Comparison of ENCODE assay signal across 35 cellular contexts in the genomic region with DNA sequence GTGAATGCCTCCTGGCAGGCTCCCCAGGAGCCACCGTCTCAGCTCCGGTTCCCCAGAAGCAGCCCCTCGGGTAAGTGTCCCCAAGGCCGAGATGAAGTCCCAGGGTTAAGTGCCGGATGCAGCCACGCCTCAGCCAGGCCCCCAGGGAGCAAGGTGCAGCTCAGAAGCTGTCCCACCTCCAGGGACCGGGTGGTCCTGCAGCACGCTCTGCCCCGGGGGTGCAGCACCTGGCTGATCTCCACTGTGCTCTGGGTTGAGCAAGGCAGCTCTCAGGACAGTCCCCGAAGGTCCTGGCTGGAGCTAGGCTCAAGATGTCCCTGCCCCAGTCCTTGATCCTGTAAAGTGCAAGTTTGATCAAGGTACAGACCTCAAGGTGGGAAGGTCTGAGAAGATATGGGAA. TPM values are rescaled to one million over a fixed set of nuclear protein-coding genes. Genes with fewer than 3 reads are reported as not detected.
"Had no signal": no experiment of that assay in that cellular context is flagged by ENCODE, and none has a peak within 500 bp of the region (broad histone marks: within the 10 kb centered on the region; RNA-seq: fewer than 3 reads in every experiment).

No MANE protein-coding gene starts in this region.

- FAIRE-seq: astrocyte, TTC549 had no signal

- H3K4me1 Mint-ChIP-seq: activated B cell treated with CpG ODN at 0.5 μM for 24 hours; activated CD4-positive, alpha-beta T cell treated with anti-CD3 and anti-CD28 coated beads, Interleukin-2, amount 10 ng/mL, durations not matched to agents 24 days and 14 days; activated T-helper 17 cell treated with anti-CD3 and anti-CD28 coated beads, Interleukin-2, amount 50 U/mL, for 72 hours had no signal

- H3K4me3 ChIP-seq: adrenal gland, body of pancreas, breast epithelium had no signal

- H3K36me3 ChIP-seq: adrenal gland, brain microvascular endothelial cell, breast epithelium had no signal

- H3K4me3 Mint-ChIP-seq: activated B cell treated with CpG ODN at 0.5 μM for 24 hours; activated CD4-positive, alpha-beta memory T cell treated with anti-CD3 and anti-CD28 coated beads for 36 hours; activated CD4-positive, alpha-beta T cell treated with anti-CD3 and anti-CD28 coated beads, Interleukin-2, amount 10 ng/mL, durations not matched to agents 24 days and 14 days; activated CD8-positive, alpha-beta T cell treated with anti-CD3 and anti-CD28 coated beads for 36 hours; activated naive CD4-positive, alpha-beta T cell treated with anti-CD3 and anti-CD28 coated beads for 36 hours; activated naive CD8-positive, alpha-beta T cell treated with anti-CD3 and anti-CD28 coated beads for 36 hours; activated T-cell treated with anti-CD3 and anti-CD28 coated beads, Interleukin-2, amount 50 U/mL, for 4 hours; activated T-cell treated with anti-CD3 and anti-CD28 coated beads, Interleukin-2, amount 50 U/mL, for 72 hours; activated T-helper 1 cell treated with anti-CD3 and anti-CD28 coated beads, Interleukin-12 subunit alpha, Interleukin-12 subunit beta, Interleukin-2, Interleukin-4 antibody, amounts not matched to agents 30 ng/mL and 10 ng/mL and 1 ng/mL, durations not matched to agents 14 hours and 24 hours and 36 hours; activated T-helper 17 cell treated with anti-CD3 and anti-CD28 coated beads, Interleukin-2, amount 50 U/mL, for 72 hours; T-helper 1 cell treated with Interleukin-12 subunit alpha and Interleukin-12 subunit beta and Interleukin-4 antibody, amounts not matched to agents 30 μg/mL and 1 μg/mL, for 36 hours had no signal

- H3K27me3 Mint-ChIP-seq: activated naive CD8-positive, alpha-beta T cell treated with anti-CD3 and anti-CD28 coated beads for 36 hours; activated T-helper 17 cell treated with anti-CD3 and anti-CD28 coated beads, Interleukin-2, amount 50 U/mL, for 72 hours had no signal

- H3K27me3 ChIP-seq: body of pancreas had no signal

- H3K27ac ChIP-seq: adrenal gland, body of pancreas, brain microvascular endothelial cell, breast epithelium, VCaP had no signal

- DNase-seq: activated B cell treated with CpG ODN at 0.5 μM for 24 hours; activated CD4-positive, alpha-beta memory T cell treated with anti-CD3 and anti-CD28 coated beads for 36 hours; activated CD4-positive, alpha-beta T cell treated with anti-CD3 and anti-CD28 coated beads for 4 hours; activated CD4-positive, alpha-beta T cell treated with anti-CD3 and anti-CD28 coated beads, Interleukin-2, amount 10 ng/mL, durations not matched to agents 24 days and 14 days; activated CD4-positive, alpha-beta T cell treated with anti-CD3 and anti-CD28 coated beads, Interleukin-2, amount 50 U/mL, for 1 hour; activated CD4-positive, alpha-beta T cell treated with anti-CD3 and anti-CD28 coated beads, Interleukin-2, amount 50 U/mL, for 4 hours; activated CD4-positive, CD25-positive, alpha-beta regulatory T cell treated with anti-CD3 and anti-CD28 coated beads, Interleukin-2, amount 50 U/mL, for 72 hours; activated CD8-positive, alpha-beta memory T cell treated with anti-CD3 and anti-CD28 coated beads, Interleukin-2, amount 50 U/mL, for 4 hours; activated CD8-positive, alpha-beta T cell treated with anti-CD3 and anti-CD28 coated beads for 36 hours; activated effector memory CD4-positive, alpha-beta T cell treated with anti-CD3 and anti-CD28 coated beads, Interleukin-2, amount 50 U/mL, for 16 hours; activated gamma-delta T cell treated with Interleukin-2 at 50 U/mL for 16 hours; activated naive CD4-positive, alpha-beta T cell; activated naive CD4-positive, alpha-beta T cell treated with anti-CD3 and anti-CD28 coated beads for 36 hours; activated naive CD4-positive, alpha-beta T cell treated with anti-CD3 and anti-CD28 coated beads, Interleukin-2, amount 50 U/mL, for 16 hours; activated naive CD8-positive, alpha-beta T cell treated with anti-CD3 and anti-CD28 coated beads for 36 hours; activated T-cell treated with anti-CD3 and anti-CD28 coated beads for 4 hours; activated T-cell treated with anti-CD3 and anti-CD28 coated beads, Interleukin-2, amount 50 U/mL, for 1 hour; activated T-cell treated with anti-CD3 and anti-CD28 coated beads, Interleukin-2, amount 50 U/mL, for 4 hours; activated T-cell treated with anti-CD3 and anti-CD28 coated beads, Interleukin-2, amount 50 U/mL, for 72 hours; adrenal gland; amniotic stem cell; body of pancreas; brain microvascular endothelial cell; central memory CD4-positive, alpha-beta T cell; T-helper 1 cell had no signal

- H3K9me3 Mint-ChIP-seq: activated B cell treated with CpG ODN at 0.5 μM for 24 hours; activated CD4-positive, alpha-beta memory T cell treated with anti-CD3 and anti-CD28 coated beads for 36 hours; activated CD4-positive, alpha-beta T cell treated with anti-CD3 and anti-CD28 coated beads, Interleukin-2, amount 10 ng/mL, durations not matched to agents 24 days and 14 days; activated CD8-positive, alpha-beta T cell treated with anti-CD3 and anti-CD28 coated beads for 36 hours; activated naive CD4-positive, alpha-beta T cell treated with anti-CD3 and anti-CD28 coated beads for 36 hours; activated naive CD4-positive, alpha-beta T cell treated with anti-CD3 and anti-CD28 coated beads, Interleukin-2, amount 50 U/mL, for 72 hours; activated naive CD8-positive, alpha-beta T cell treated with anti-CD3 and anti-CD28 coated beads for 36 hours; activated T-cell treated with anti-CD3 and anti-CD28 coated beads, Interleukin-2, amount 50 U/mL, for 4 hours; activated T-cell treated with anti-CD3 and anti-CD28 coated beads, Interleukin-2, amount 50 U/mL, for 72 hours; activated T-helper 1 cell treated with anti-CD3 and anti-CD28 coated beads, Interleukin-12 subunit alpha, Interleukin-12 subunit beta, Interleukin-2, Interleukin-4 antibody, amounts not matched to agents 30 ng/mL and 10 ng/mL and 1 ng/mL, durations not matched to agents 14 hours and 24 hours and 36 hours; activated T-helper 17 cell treated with anti-CD3 and anti-CD28 coated beads, Interleukin-2, amount 50 U/mL, for 72 hours; T-helper 1 cell treated with Interleukin-12 subunit alpha and Interleukin-12 subunit beta and Interleukin-4 antibody, amounts not matched to agents 30 μg/mL and 1 μg/mL, for 36 hours had no signal

- H3K9me3 ChIP-seq: adrenal gland, body of pancreas, breast epithelium had no signal

- ATAC-seq: activated CD8-positive, alpha-beta T cell treated with anti-CD3 and anti-CD28 coated beads for 36 hours; activated naive CD4-positive, alpha-beta T cell treated with anti-CD3 and anti-CD28 coated beads, Interleukin-2, amount 50 U/mL, for 72 hours; activated T-cell treated with anti-CD3 and anti-CD28 coated beads, Interleukin-2, amount 50 U/mL, for 4 hours; activated T-cell treated with anti-CD3 and anti-CD28 coated beads, Interleukin-2, amount 50 U/mL, for 72 hours; activated T-helper 17 cell treated with anti-CD3 and anti-CD28 coated beads, Interleukin-2, amount 50 U/mL, for 72 hours; body of pancreas had no signal

- H3K36me3 Mint-ChIP-seq: activated CD4-positive, alpha-beta memory T cell treated with anti-CD3 and anti-CD28 coated beads for 36 hours; activated naive CD4-positive, alpha-beta T cell treated with anti-CD3 and anti-CD28 coated beads, Interleukin-2, amount 50 U/mL, for 72 hours; activated naive CD8-positive, alpha-beta T cell treated with anti-CD3 and anti-CD28 coated beads for 36 hours had no signal

- H3K4me1 ChIP-seq: adrenal gland, breast epithelium had no signal

- H3K27ac Mint-ChIP-seq: activated B cell treated with CpG ODN at 0.5 μM for 24 hours; activated CD4-positive, alpha-beta memory T cell treated with anti-CD3 and anti-CD28 coated beads for 36 hours; activated CD4-positive, alpha-beta T cell treated with anti-CD3 and anti-CD28 coated beads, Interleukin-2, amount 10 ng/mL, durations not matched to agents 24 days and 14 days; activated CD8-positive, alpha-beta T cell treated with anti-CD3 and anti-CD28 coated beads for 36 hours; activated naive CD4-positive, alpha-beta T cell treated with anti-CD3 and anti-CD28 coated beads for 36 hours; activated naive CD4-positive, alpha-beta T cell treated with anti-CD3 and anti-CD28 coated beads, Interleukin-2, amount 50 U/mL, for 72 hours; activated naive CD8-positive, alpha-beta T cell treated with anti-CD3 and anti-CD28 coated beads for 36 hours; activated T-cell treated with anti-CD3 and anti-CD28 coated beads, Interleukin-2, amount 50 U/mL, for 72 hours; activated T-helper 1 cell treated with anti-CD3 and anti-CD28 coated beads, Interleukin-12 subunit alpha, Interleukin-12 subunit beta, Interleukin-2, Interleukin-4 antibody, amounts not matched to agents 30 ng/mL and 10 ng/mL and 1 ng/mL, durations not matched to agents 14 hours and 24 hours and 36 hours; activated T-helper 17 cell treated with anti-CD3 and anti-CD28 coated beads, Interleukin-2, amount 50 U/mL, for 72 hours; T-helper 1 cell treated with Interleukin-12 subunit alpha and Interleukin-12 subunit beta and Interleukin-4 antibody, amounts not matched to agents 30 μg/mL and 1 μg/mL, for 36 hours had no signal

RNA-seq across cellular contexts. Expression of a gene that starts 15.1 kb away (rescaled TPM):
- total RNA-seq: activated B cell treated with CpG ODN at 0.5 μM for 24 hours; activated CD4-positive, alpha-beta memory T cell treated with anti-CD3 and anti-CD28 coated beads for 36 hours; activated CD4-positive, alpha-beta T cell treated with anti-CD3 and anti-CD28 coated beads, Interleukin-2, amount 10 ng/mL, durations not matched to agents 24 days and 14 days; activated CD8-positive, alpha-beta memory T cell treated with anti-CD3 and anti-CD28 coated beads for 36 hours; activated CD8-positive, alpha-beta T cell treated with anti-CD3 and anti-CD28 coated beads for 36 hours; activated naive CD4-positive, alpha-beta T cell treated with anti-CD3 and anti-CD28 coated beads for 36 hours; activated naive CD4-positive, alpha-beta T cell treated with anti-CD3 and anti-CD28 coated beads, Interleukin-2, amount 50 U/mL, for 72 hours; activated naive CD8-positive, alpha-beta T cell treated with anti-CD3 and anti-CD28 coated beads for 36 hours; activated T-cell treated with anti-CD3 and anti-CD28 coated beads, Interleukin-2, amount 50 U/mL, for 72 hours; activated T-helper 1 cell treated with anti-CD3 and anti-CD28 coated beads, Interleukin-12 subunit alpha, Interleukin-12 subunit beta, Interleukin-2, Interleukin-4 antibody, amounts not matched to agents 30 ng/mL and 10 ng/mL and 1 ng/mL, durations not matched to agents 14 hours and 24 hours and 36 hours; activated T-helper 17 cell treated with anti-CD3 and anti-CD28 coated beads, Interleukin-2, amount 50 U/mL, for 72 hours; aorta; body of pancreas had no signal
- polyA plus RNA-seq: aorta had no signal
